26 cellular contexts compared by ENCODE assay signal in genomic region chr7:127955051-127955531, GRCh38.
"Had no signal": no experiment of that assay in that cellular context is flagged by ENCODE, and none has a peak within 500 bp of the region (broad histone marks: within the 10 kb centered on the region; RNA-seq: fewer than 3 reads in every experiment).

No MANE protein-coding gene starts in this region.

- H3K27me3 ChIP-seq: adrenal gland, breast epithelium, colonic mucosa, esophagus squamous epithelium, gastroesophageal sphincter, neutrophil, pancreas had no signal

- H3K4me1 ChIP-seq: breast epithelium, colonic mucosa, pancreas, psoas muscle had no signal

- ATAC-seq: activated CD4-positive, alpha-beta T cell treated with anti-CD3 and anti-CD28 coated beads for 36 hours; activated T-helper 17 cell treated with anti-CD3 and anti-CD28 coated beads, Interleukin-2, amount 50 U/mL, for 72 hours; gastroesophageal sphincter; left ventricle myocardium superior; pancreas; psoas muscle; right cardiac atrium; T-cell; WTC11 had no signal

- H3K36me3 ChIP-seq: adrenal gland, breast epithelium, colonic mucosa, pancreas, thoracic aorta had no signal

- H3K27ac ChIP-seq: adrenal gland, breast epithelium, colonic mucosa, esophagus squamous epithelium, gastroesophageal sphincter, neutrophil, pancreas, psoas muscle, skin epidermis, thoracic aorta had no signal

- H3K4me3 ChIP-seq: adrenal gland, breast epithelium, colonic mucosa, esophagus squamous epithelium, gastroesophageal sphincter, pancreas, psoas muscle, skin epidermis, thoracic aorta had no signal

- H3K9me3 ChIP-seq: adrenal gland, breast epithelium, colonic mucosa, esophagus squamous epithelium, gastroesophageal sphincter, neutrophil, pancreas, psoas muscle, thoracic aorta had no signal

- DNase-seq: activated CD4-positive, alpha-beta T cell treated with anti-CD3 and anti-CD28 coated beads for 36 hours; activated CD4-positive, alpha-beta T cell treated with anti-CD3 and anti-CD28 coated beads, Interleukin-2, amount 50 U/mL, for 4 hours; activated CD8-positive, alpha-beta memory T cell treated with anti-CD3 and anti-CD28 coated beads for 24 hours; activated CD8-positive, alpha-beta memory T cell treated with anti-CD3 and anti-CD28 coated beads, Interleukin-2, amount 50 U/mL, for 4 hours; activated T-cell treated with anti-CD3 and anti-CD28 coated beads, Interleukin-2, amount 50 U/mL, for 24 hours; adrenal gland; colonic mucosa; esophagus squamous epithelium; head of caudate nucleus; hypothalamus; left ventricle myocardium superior; midbrain; pancreas; psoas muscle; right cardiac atrium; stimulated activated CD4-positive, alpha-beta T cell treated with anti-CD3 and anti-CD28 coated beads, Interleukin-15, amount 100 ng/mL, for 24 hours; stimulated activated CD8-positive, alpha-beta memory T cell treated with anti-CD3 and anti-CD28 coated beads, Interleukin-4, amount 100 ng/mL, for 48 hours; stimulated activated naive CD4-positive, alpha-beta T cell; T-cell had no signal
